ENCODE assay signal across 1 cellular context in genomic region chr4:13544556-13545393, GRCh38.
TF ChIP-seq lines count a peak whose summit lies in the region.

No MANE protein-coding gene starts in this region.

TF ChIP-seq in HepG2, 621 proteins besides CTCF, POLR2A, EP300 and RAD21 (continued from another document and continues in another):
- TF ChIP-seq ZNF512B (CRISPR knock-in tag; IDR thresholded peaks at IDR 0.05; ENCODE audit: borderline replicate concordance) (peak; percentile 57; the same call in 1 of the 2 replicates), CREB1 (IDR thresholded peaks at IDR 0.05) (no peak), CREB1 (CRISPR knock-in tag; IDR thresholded peaks at IDR 0.05) (peak; percentile 40; the same call in 1 of the 2 replicates), TFDP2 (CRISPR knock-in tag; IDR thresholded peaks at IDR 0.05) (peak; percentile 57; the same call in 1 of the 2 replicates), ZNF280B (CRISPR knock-in tag; IDR thresholded peaks at IDR 0.05; ENCODE audit: borderline replicate concordance) (peak; percentile 62; the same call in 1 of the 2 replicates), ZNF780A (CRISPR knock-in tag; IDR thresholded peaks at IDR 0.05) (no peak), MAZ (IDR thresholded peaks at IDR 0.05; ENCODE audit: borderline replicate concordance, low read depth, low read length) (no peak), MAZ (CRISPR knock-in tag; IDR thresholded peaks at IDR 0.05; ENCODE audit: low read depth) (0 out of 2 replicates have a peak, but pooled peaks have one; percentile 35), ATF7 (IDR thresholded peaks at IDR 0.05) (no peak), ATF7 (CRISPR knock-in tag; IDR thresholded peaks at IDR 0.05) (0 out of 2 replicates have a peak, but pooled peaks have one; percentile 21), ZNF652 (CRISPR knock-in tag; IDR thresholded peaks at IDR 0.05; ENCODE audit: borderline replicate concordance, low read depth) (peak; percentile 97), DMAP1 (CRISPR knock-in tag; IDR thresholded peaks at IDR 0.05) (0 out of 2 replicates have a peak, but pooled peaks have one; percentile 34), ZNF891 (CRISPR knock-in tag; IDR thresholded peaks at IDR 0.05) (peak; percentile 46; the same call in 1 of the 2 replicates), RBM39 (IDR thresholded peaks at IDR 0.05; ENCODE audit: low read depth, low read length, poor library complexity, severe bottlenecking) (peak; percentile 8), NFYB (CRISPR knock-in tag; IDR thresholded peaks at IDR 0.05) (peak; percentile 65), NFYC (CRISPR knock-in tag; IDR thresholded peaks at IDR 0.05) (peak; percentile 70), TFE3 (CRISPR knock-in tag; IDR thresholded peaks at IDR 0.05) (0 out of 2 replicates have a peak, but pooled peaks have one; percentile 18), ARNTL (CRISPR knock-in tag; IDR thresholded peaks at IDR 0.05) (0 out of 2 replicates have a peak, but pooled peaks have one; percentile 23), ZNF501 (CRISPR knock-in tag; IDR thresholded peaks at IDR 0.05) (peak; percentile 63; the same call in 1 of the 2 replicates), NRL (CRISPR knock-in tag; IDR thresholded peaks at IDR 0.05; ENCODE audit: borderline replicate concordance) (0 out of 2 replicates have a peak, but pooled peaks have one; percentile 15), SRY (CRISPR knock-in tag; IDR thresholded peaks at IDR 0.05) (peak; percentile 67; the same call in 1 of the 2 replicates), TGIF2 (CRISPR knock-in tag; IDR thresholded peaks at IDR 0.05) (0 out of 2 replicates have a peak, but pooled peaks have one; percentile 14), ZBTB40 (IDR thresholded peaks at IDR 0.05) (no peak), ZBTB40 (CRISPR knock-in tag; IDR thresholded peaks at IDR 0.05) (no peak), PRPF4 (IDR thresholded peaks at IDR 0.05; ENCODE audit: low read depth, low read length, poor library complexity, severe bottlenecking) (no peak), SMAD9 (CRISPR knock-in tag; IDR thresholded peaks at IDR 0.05) (no peak), HOXA3 (CRISPR knock-in tag; IDR thresholded peaks at IDR 0.05) (peak; percentile 51; the same call in 1 of the 2 replicates), CSRNP1 (CRISPR knock-in tag; IDR thresholded peaks at IDR 0.05) (peak; percentile 66; the same call in 1 of the 2 replicates), SAP130 (CRISPR knock-in tag; IDR thresholded peaks at IDR 0.05; ENCODE audit: low read depth) (peak; percentile 45; the same call in 1 of the 2 replicates), NR3C1 (CRISPR knock-in tag; IDR thresholded peaks at IDR 0.05) (no peak), HNRNPLL (IDR thresholded peaks at IDR 0.05; ENCODE audit: low read depth, low read length, poor library complexity, severe bottlenecking) (peak; percentile 65), HDAC1 (CRISPR knock-in tag; IDR thresholded peaks at IDR 0.05) (peak; percentile 30; the same call in 1 of the 2 replicates), ZSCAN31 (CRISPR knock-in tag; IDR thresholded peaks at IDR 0.05; ENCODE audit: low read depth) (0 out of 2 replicates have a peak, but pooled peaks have one; percentile 18), ZNF687 (CRISPR knock-in tag; IDR thresholded peaks at IDR 0.05) (peak; percentile 79), IRX3 (CRISPR knock-in tag; IDR thresholded peaks at IDR 0.05; ENCODE audit: borderline replicate concordance, low read depth) (0 out of 2 replicates have a peak, but pooled peaks have one; percentile 48), ZBTB7B (CRISPR knock-in tag; IDR thresholded peaks at IDR 0.05) (peak; percentile 29), GABPB1 (CRISPR knock-in tag; IDR thresholded peaks at IDR 0.05) (peak; percentile 56)
